Comparison of ENCODE assay signal across 11 cellular contexts in the genomic region with DNA sequence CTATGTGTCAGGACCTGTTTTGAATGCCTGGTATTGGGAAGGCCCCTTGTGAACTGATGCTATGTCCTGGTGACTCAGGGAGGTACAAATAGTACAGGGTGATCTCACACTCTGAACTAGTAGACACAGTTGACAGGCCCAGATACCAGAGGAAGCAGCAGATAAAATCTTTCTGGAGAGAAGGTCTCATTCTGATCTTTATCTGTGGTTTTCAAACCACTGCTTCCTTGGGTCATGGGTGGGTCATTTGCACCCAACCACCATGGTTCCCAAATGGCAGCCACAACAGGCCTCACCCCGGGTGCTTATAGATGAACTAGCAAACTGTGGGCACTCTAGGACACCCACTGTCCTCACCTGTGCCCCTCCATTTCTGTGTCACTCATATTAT. TPM values are rescaled to one million over a fixed set of nuclear protein-coding genes. Genes with fewer than 3 reads are reported as not detected.
DNase-seq lines count a peak whose midpoint lies in the region; ATAC-seq and TF ChIP-seq lines count a peak whose summit lies in the region.
"Had no signal": no experiment of that assay in that cellular context is flagged by ENCODE, and none has a peak within 500 bp of the region (broad histone marks: within the 10 kb centered on the region; RNA-seq: fewer than 3 reads in every experiment).

No MANE protein-coding gene starts in this region.

- H3K4me1 ChIP-seq in colonic mucosa = no peaks in the 10 kb centered on the region

- no peaks in the 10 kb centered on the region for H3K9me3 ChIP-seq in colonic mucosa
- H3K9me3 ChIP-seq: vagina had no signal

- peak overlapping the region; percentile 64 for H3K4me3 Mint-ChIP-seq in activated T-helper 2 cell treated with anti-CD3 and anti-CD28 coated beads, Interferon-gamma antibody, Interleukin-2, Interleukin-4, amounts not matched to agents 10 μg/mL and 5 μg/mL and 100 μg/mL, durations not matched to agents 14 hours and 24 hours and 36 hours (ENCODE audit: low read depth)
- H3K4me3 Mint-ChIP-seq in osteocyte (ENCODE audit: unreplicated experiment) = no peak overlapping the region

- H3K9me3 Mint-ChIP-seq in activated T-helper 2 cell treated with anti-CD3 and anti-CD28 coated beads, Interferon-gamma antibody, Interleukin-2, Interleukin-4, amounts not matched to agents 10 μg/mL and 5 μg/mL and 100 μg/mL, durations not matched to agents 14 hours and 24 hours and 36 hours = no peaks in the 10 kb centered on the region
- no peaks in the 10 kb centered on the region for H3K9me3 Mint-ChIP-seq in osteocyte (ENCODE audit: unreplicated experiment)

- H3K4me3 ChIP-seq in colonic mucosa = no peak overlapping the region
- H3K4me3 ChIP-seq: skin epidermis, vagina had no signal

- H3K36me3 Mint-ChIP-seq in activated T-helper 2 cell treated with anti-CD3 and anti-CD28 coated beads, Interferon-gamma antibody, Interleukin-2, Interleukin-4, amounts not matched to agents 10 μg/mL and 5 μg/mL and 100 μg/mL, durations not matched to agents 14 hours and 24 hours and 36 hours (ENCODE audit: low read depth) = peaks cover 56% of the 10 kb centered on the region
- peaks cover 3% of the 10 kb centered on the region for H3K36me3 Mint-ChIP-seq in osteocyte (ENCODE audit: unreplicated experiment)

- H3K27ac Mint-ChIP-seq in activated T-helper 2 cell treated with anti-CD3 and anti-CD28 coated beads, Interferon-gamma antibody, Interleukin-2, Interleukin-4, amounts not matched to agents 10 μg/mL and 5 μg/mL and 100 μg/mL, durations not matched to agents 14 hours and 24 hours and 36 hours = peak overlapping the region; percentile 98
- H3K27ac Mint-ChIP-seq in osteocyte (ENCODE audit: unreplicated experiment) = peak overlapping the region; percentile 50

- H3K9ac ChIP-seq in colonic mucosa (ENCODE audit: low read depth in 2 of 2, low read length in 2 of 2) = no peak overlapping the region

- no peaks in the 10 kb centered on the region for H3K36me3 ChIP-seq in colonic mucosa
- H3K36me3 ChIP-seq: vagina had no signal

- ATAC-seq in HG03342 (IDR thresholded peaks at IDR 0.05; ENCODE audit: unreplicated experiment) = peak; percentile 43
- ATAC-seq: Right ventricle myocardium inferior had no signal

- H3K27ac ChIP-seq in colonic mucosa = no peak overlapping the region
- H3K27ac ChIP-seq: vagina had no signal

- DNase-seq in NK-92 treated with Interleukin-12 subunit alpha and Interleukin-12 subunit beta, amount 100 ng/mL, for 24 hours (lab: John Stamatoyannopoulos, UW) = peak; percentile 32
- DNase-seq in NK-92 (lab: John Stamatoyannopoulos, UW; ENCODE audit: unreplicated experiment) (no peak), osteocyte (ENCODE audit: extremely low spot score, unreplicated experiment) (no peak), colonic mucosa (no peak), H4 (ENCODE audit: low spot score) (no peak)
- no peak for DNase-seq in activated T-helper 2 cell treated with anti-CD3 and anti-CD28 coated beads, Interferon-gamma antibody, Interleukin-2, Interleukin-4, amounts not matched to agents 10 μg/mL and 5 μg/mL and 100 μg/mL, durations not matched to agents 14 hours and 24 hours and 36 hours (ENCODE audit: low spot score)
- DNase-seq in stimulated activated naive CD4-positive, alpha-beta T cell (lab: John Stamatoyannopoulos, UW) = no peak

- H3K27me3 ChIP-seq in colonic mucosa = no peaks in the 10 kb centered on the region
- H3K27me3 ChIP-seq: vagina had no signal

- intact Hi-C loops in activated T-helper 2 cell treated with anti-CD3 and anti-CD28 coated beads, Interferon-gamma antibody, Interleukin-2, Interleukin-4, amounts not matched to agents 10 μg/mL and 5 μg/mL and 100 μg/mL, durations not matched to agents 14 hours and 24 hours and 36 hours (cut with micrococcal nuclease) = loop anchor here (1.0 to 10.0 kb wide), 4 partner anchors 32 to 260 kb away; partner anchors contain the start of gene PXYLP1
- intact Hi-C loops in colonic mucosa (cut with DNase I) = loop anchor here (5.0 kb wide), 1 partner anchor 43 kb away; the partner anchor contains the start of gene PXYLP1

- no peaks in the 10 kb centered on the region for H3K27me3 Mint-ChIP-seq in activated T-helper 2 cell treated with anti-CD3 and anti-CD28 coated beads, Interferon-gamma antibody, Interleukin-2, Interleukin-4, amounts not matched to agents 10 μg/mL and 5 μg/mL and 100 μg/mL, durations not matched to agents 14 hours and 24 hours and 36 hours (ENCODE audit: low read depth)
- no peaks in the 10 kb centered on the region for H3K27me3 Mint-ChIP-seq in osteocyte (ENCODE audit: unreplicated experiment)

- no peak for TF ChIP-seq CTCF in osteocyte (IDR thresholded peaks at IDR 0.05)
- no peak for TF ChIP-seq CTCF in colonic mucosa (IDR thresholded peaks at IDR 0.05)

- H3K4me1 Mint-ChIP-seq in activated T-helper 2 cell treated with anti-CD3 and anti-CD28 coated beads, Interferon-gamma antibody, Interleukin-2, Interleukin-4, amounts not matched to agents 10 μg/mL and 5 μg/mL and 100 μg/mL, durations not matched to agents 14 hours and 24 hours and 36 hours (ENCODE audit: low read depth) = peaks cover 67% of the 10 kb centered on the region
- peaks cover 52% of the 10 kb centered on the region for H3K4me1 Mint-ChIP-seq in osteocyte (ENCODE audit: unreplicated experiment)

RNA-seq across cellular contexts. Expression of gene PXYLP1, which starts 43.4 kb away (rescaled TPM):
- 57.2 and 66.0 TPM in 2 replicates for total RNA-seq in activated T-helper 2 cell treated with anti-CD3 and anti-CD28 coated beads, Interferon-gamma antibody, Interleukin-2, Interleukin-4, amounts not matched to agents 10 μg/mL and 5 μg/mL and 100 μg/mL, durations not matched to agents 14 hours and 24 hours and 36 hours
- 21.2 and 21.9 TPM in 2 replicates for total RNA-seq in osteocyte
- 10 to 100 TPM in 1 of 2 donors, 1 to 10 TPM in 1; 8.9 to 13.1 TPM for total RNA-seq in colonic mucosa
- total RNA-seq in H4 (2014; rRNA removed; shearing (Covaris generic)) = 13.2 and 18.0 TPM in 2 replicates
